13 cellular contexts compared by ENCODE assay signal in the genomic region with DNA sequence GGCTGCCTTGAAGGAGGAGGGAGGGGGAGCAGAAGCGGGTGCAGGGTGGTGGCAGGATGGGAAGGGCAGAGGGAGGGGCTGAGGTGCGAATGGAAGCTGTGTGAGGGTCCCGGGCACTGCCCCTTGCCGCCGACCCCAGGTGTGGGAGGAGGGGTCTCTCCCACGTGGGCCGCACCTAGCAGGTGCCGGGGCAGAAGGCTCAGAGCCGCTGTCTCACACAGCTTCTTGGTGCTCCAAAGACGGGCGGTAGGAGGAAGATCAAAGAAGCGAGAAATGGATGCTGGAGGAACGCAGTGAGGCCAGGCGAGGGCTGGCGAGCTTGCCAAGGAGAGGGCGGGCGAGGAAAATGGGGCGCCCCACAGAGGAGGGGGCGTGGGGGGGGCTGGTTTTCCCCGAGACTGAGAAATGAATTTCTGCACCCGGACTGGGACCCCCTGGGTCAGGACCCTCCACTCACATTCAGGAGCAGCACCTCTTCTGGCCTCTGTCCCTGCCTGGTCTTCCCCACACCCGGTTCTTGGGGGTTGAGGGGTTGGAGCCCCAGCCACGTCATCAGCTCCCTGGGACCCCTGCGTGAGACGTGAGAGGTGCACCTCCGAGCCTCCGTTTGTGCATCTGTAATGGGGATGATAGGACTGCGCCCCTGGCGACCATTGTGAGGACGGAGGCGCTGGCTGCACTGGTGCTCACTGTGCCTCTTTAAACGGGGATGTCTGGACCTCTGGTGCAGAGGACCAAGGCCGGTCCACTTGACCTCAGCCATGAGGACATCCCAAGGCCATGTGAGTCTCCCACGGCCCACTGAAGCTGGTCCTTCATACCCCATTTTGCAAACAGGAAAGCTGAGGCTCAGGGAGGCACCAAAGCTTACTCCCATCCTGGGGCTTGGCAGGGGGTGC. TPM values are rescaled to one million over a fixed set of nuclear protein-coding genes. Genes with fewer than 3 reads are reported as not detected.
DNase-seq lines count a peak whose midpoint lies in the region; ATAC-seq and TF ChIP-seq lines count a peak whose summit lies in the region.
"Had no signal": no experiment of that assay in that cellular context is flagged by ENCODE, and none has a peak within 500 bp of the region (broad histone marks: within the 10 kb centered on the region; RNA-seq: fewer than 3 reads in every experiment).

No MANE protein-coding gene starts in this region.

- peaks cover 53% of the 10 kb centered on the region for H3K4me1 Mint-ChIP-seq in activated CD8-positive, alpha-beta T cell treated with anti-CD3 and anti-CD28 coated beads for 36 hours (ENCODE audit: low read depth)
- peaks cover 53% of the 10 kb centered on the region for H3K4me1 Mint-ChIP-seq in activated CD8-positive, alpha-beta T cell treated with anti-CD3 and anti-CD28 coated beads, Interleukin-2, amount 10 ng/mL, durations not matched to agents 7 days and 5 days (ENCODE audit: low read depth)
- peaks cover 57% of the 10 kb centered on the region for H3K4me1 Mint-ChIP-seq in activated naive CD4-positive, alpha-beta T cell treated with anti-CD3 and anti-CD28 coated beads for 36 hours (ENCODE audit: low read depth)

- intact Hi-C loops in activated CD8-positive, alpha-beta T cell treated with anti-CD3 and anti-CD28 coated beads for 36 hours (cut with micrococcal nuclease): no loop called here
- intact Hi-C loops in right cardiac atrium (cut with DNase I): no loop called here
- intact Hi-C loops in activated naive CD4-positive, alpha-beta T cell treated with anti-CD3 and anti-CD28 coated beads for 36 hours (cut with micrococcal nuclease): loop anchor here (2.0 kb wide), 1 partner anchor 17 kb away; the partner anchor contains the start of gene LSP1

- H3K27ac Mint-ChIP-seq in activated CD8-positive, alpha-beta T cell treated with anti-CD3 and anti-CD28 coated beads for 36 hours: peak overlapping the region; percentile 11
- H3K27ac Mint-ChIP-seq in activated CD8-positive, alpha-beta T cell treated with anti-CD3 and anti-CD28 coated beads, Interleukin-2, amount 10 ng/mL, durations not matched to agents 7 days and 5 days: no peak overlapping the region
- H3K27ac Mint-ChIP-seq in activated naive CD4-positive, alpha-beta T cell treated with anti-CD3 and anti-CD28 coated beads for 36 hours: no peak overlapping the region

- no peaks in the 10 kb centered on the region for H3K36me3 ChIP-seq in thoracic aorta

- POLR2A ChIA-PET in activated CD8-positive, alpha-beta T cell treated with anti-CD3 and anti-CD28 coated beads for 36 hours (lab: Charles Lee): interaction anchor here (0.7 to 3.1 kb wide), 7 partner anchors 10 to 117 kb away, joined by 3 to 20 read pairs (median 3); partner anchors contain the start of gene LSP1
- POLR2A ChIA-PET in activated CD8-positive, alpha-beta T cell treated with anti-CD3 and anti-CD28 coated beads, Interleukin-2, amount 10 ng/mL, durations not matched to agents 7 days and 5 days (lab: Charles Lee): no interaction called here

- in situ Hi-C loops in SK-MEL-5 (cut with HindIII; ENCODE audit: low pct_unique_long_range_greater_than_20kb, low sequenced_read_pairs): no loop called here

- peaks cover 2% of the 10 kb centered on the region for H3K36me3 Mint-ChIP-seq in activated CD8-positive, alpha-beta T cell treated with anti-CD3 and anti-CD28 coated beads for 36 hours (ENCODE audit: low read depth)
- peaks cover 22% of the 10 kb centered on the region for H3K36me3 Mint-ChIP-seq in activated CD8-positive, alpha-beta T cell treated with anti-CD3 and anti-CD28 coated beads, Interleukin-2, amount 10 ng/mL, durations not matched to agents 7 days and 5 days (ENCODE audit: low read depth)
- no peaks in the 10 kb centered on the region for H3K36me3 Mint-ChIP-seq in activated naive CD4-positive, alpha-beta T cell treated with anti-CD3 and anti-CD28 coated beads for 36 hours (ENCODE audit: low read depth)

- H3K27ac ChIP-seq in right cardiac atrium (ENCODE audit: low read length) (no peak overlapping the region), thoracic aorta (peak overlapping the region; percentile 11 to 59), foreskin keratinocyte (no peak overlapping the region)

- CTCF ChIA-PET in activated CD8-positive, alpha-beta T cell treated with anti-CD3 and anti-CD28 coated beads for 36 hours (lab: Charles Lee): interaction anchor here (1.2 to 2.8 kb wide), 4 partner anchors 12 to 37 kb away, joined by 4 to 34 read pairs (median 7); partner anchors contain the start of gene LSP1
- CTCF ChIA-PET in activated CD8-positive, alpha-beta T cell treated with anti-CD3 and anti-CD28 coated beads, Interleukin-2, amount 10 ng/mL, durations not matched to agents 7 days and 5 days (lab: Charles Lee): interaction anchor here (1.0 to 1.7 kb wide), 3 partner anchors 13 to 247 kb away, joined by 3 to 8 read pairs (median 3); no protein-coding TSS in a partner anchor
- CTCF ChIA-PET in activated naive CD4-positive, alpha-beta T cell treated with anti-CD3 and anti-CD28 coated beads for 36 hours (lab: Charles Lee): interaction anchor here (0.6 to 2.9 kb wide), 2 partner anchors 12 to 16 kb away, joined by 3 to 9 read pairs; no protein-coding TSS in a partner anchor

- no peak overlapping the region for H3K4me3 Mint-ChIP-seq in activated CD8-positive, alpha-beta T cell treated with anti-CD3 and anti-CD28 coated beads for 36 hours
- H3K4me3 Mint-ChIP-seq in activated CD8-positive, alpha-beta T cell treated with anti-CD3 and anti-CD28 coated beads, Interleukin-2, amount 10 ng/mL, durations not matched to agents 7 days and 5 days: no peak overlapping the region
- H3K4me3 Mint-ChIP-seq in activated naive CD4-positive, alpha-beta T cell treated with anti-CD3 and anti-CD28 coated beads for 36 hours: no peak overlapping the region

- 59% methylated on average over 34 of the region's 34 CpGs for WGBS in right cardiac atrium

- H3K4me1 ChIP-seq in right cardiac atrium (ENCODE audit: control insufficient read depth, insufficient read depth, low read length): peaks cover under 1% of the 10 kb centered on the region
- peaks cover 48 to 69% of the 10 kb centered on the region in 2 donors for H3K4me1 ChIP-seq in thoracic aorta (ENCODE audit: control insufficient read depth in 1 of 2, low read depth in 2 of 2)
- no peaks in the 10 kb centered on the region for H3K4me1 ChIP-seq in foreskin keratinocyte

- H3K9me3 ChIP-seq in right cardiac atrium (ENCODE audit: control insufficient read depth, low read length) (no peaks in the 10 kb centered on the region), thoracic aorta (no peaks in the 10 kb centered on the region)

- H3K27me3 ChIP-seq in right cardiac atrium (ENCODE audit: control insufficient read depth, insufficient read depth): no peaks in the 10 kb centered on the region
- H3K27me3 ChIP-seq in thoracic aorta (replicated peaks; ENCODE audit: insufficient read depth): no peaks in the 10 kb centered on the region
- peaks cover 22% of the 10 kb centered on the region for H3K27me3 ChIP-seq in foreskin keratinocyte

- no peak for DNase-seq in activated CD8-positive, alpha-beta T cell treated with anti-CD3 and anti-CD28 coated beads for 36 hours
- no peak for DNase-seq in activated CD8-positive, alpha-beta T cell treated with anti-CD3 and anti-CD28 coated beads, Interleukin-2, amount 10 ng/mL, durations not matched to agents 7 days and 5 days
- peak; percentile 30 for DNase-seq in SK-MEL-5 (ENCODE audit: low read depth, low spot score)
- peak; percentile 45 to 78 (median 72) for DNase-seq in right cardiac atrium
- no peak for DNase-seq in thoracic aorta (ENCODE audit: low spot score)
- no peak for DNase-seq in foreskin keratinocyte
- no peak for DNase-seq in activated naive CD4-positive, alpha-beta T cell treated with anti-CD3 and anti-CD28 coated beads for 36 hours
- DNase-seq: activated CD4-positive, alpha-beta T cell treated with anti-CD3 and anti-CD28 coated beads for 36 hours; COR-L47; dermis blood vessel endothelial cell; kidney glomerular epithelial cell; NCI-H446 treated with DMSO at 0.1 percent for 48 hours had no signal

- H3K4me3 ChIP-seq in right cardiac atrium (ENCODE audit: low read length) (peak overlapping the region; percentile 8), thoracic aorta (peak overlapping the region; percentile 53)

- no peaks in the 10 kb centered on the region for H3K9me3 Mint-ChIP-seq in activated CD8-positive, alpha-beta T cell treated with anti-CD3 and anti-CD28 coated beads for 36 hours
- no peaks in the 10 kb centered on the region for H3K9me3 Mint-ChIP-seq in activated CD8-positive, alpha-beta T cell treated with anti-CD3 and anti-CD28 coated beads, Interleukin-2, amount 10 ng/mL, durations not matched to agents 7 days and 5 days (ENCODE audit: insufficient read depth)
- no peaks in the 10 kb centered on the region for H3K9me3 Mint-ChIP-seq in activated naive CD4-positive, alpha-beta T cell treated with anti-CD3 and anti-CD28 coated beads for 36 hours

- no peak for ATAC-seq in activated CD8-positive, alpha-beta T cell treated with anti-CD3 and anti-CD28 coated beads for 36 hours
- no peak for ATAC-seq in activated CD8-positive, alpha-beta T cell treated with anti-CD3 and anti-CD28 coated beads, Interleukin-2, amount 10 ng/mL, durations not matched to agents 7 days and 5 days
- ATAC-seq in right cardiac atrium (peak; percentile 30 to 35), thoracic aorta (ENCODE audit: insufficient number of reproducible peaks, low FRiP score, low read depth) (no peak), SK-N-SH treated with all-trans-retinoic acid at 6 μM for 48 hours (no peak), foreskin keratinocyte (no peak)

- no peaks in the 10 kb centered on the region for H3K27me3 Mint-ChIP-seq in activated CD8-positive, alpha-beta T cell treated with anti-CD3 and anti-CD28 coated beads for 36 hours
- no peaks in the 10 kb centered on the region for H3K27me3 Mint-ChIP-seq in activated CD8-positive, alpha-beta T cell treated with anti-CD3 and anti-CD28 coated beads, Interleukin-2, amount 10 ng/mL, durations not matched to agents 7 days and 5 days (ENCODE audit: low read depth)
- no peaks in the 10 kb centered on the region for H3K27me3 Mint-ChIP-seq in activated naive CD4-positive, alpha-beta T cell treated with anti-CD3 and anti-CD28 coated beads for 36 hours (ENCODE audit: low read depth)
- H3K27me3 Mint-ChIP-seq: activated CD4-positive, alpha-beta T cell treated with anti-CD3 and anti-CD28 coated beads for 36 hours had no signal

- no peak for TF ChIP-seq CTCF in activated CD8-positive, alpha-beta T cell treated with anti-CD3 and anti-CD28 coated beads for 36 hours (IDR thresholded peaks at IDR 0.05)
- TF ChIP-seq CTCF in thoracic aorta (IDR thresholded peaks at IDR 0.05): no peak
- no peak for TF ChIP-seq CTCF in foreskin keratinocyte (conservative IDR thresholded peaks at IDR 0.05)

RNA-seq across cellular contexts. Expression of gene LSP1, which starts 16.8 kb away (rescaled TPM):
- 100 to 1,000 TPM; 247 to 251 TPM for total RNA-seq in activated CD8-positive, alpha-beta T cell treated with anti-CD3 and anti-CD28 coated beads for 36 hours
- 100 to 1,000 TPM; 463 to 477 TPM for total RNA-seq in activated CD8-positive, alpha-beta T cell treated with anti-CD3 and anti-CD28 coated beads, Interleukin-2, amount 10 ng/mL, durations not matched to agents 7 days and 5 days
- total RNA-seq in SK-MEL-5 (2014; rRNA removed; shearing (Covaris generic)): not detected in 2 replicates
- polyA plus RNA-seq in SK-MEL-5 (2015; cell fraction: cytosol; rRNA removed): not detected in 2 replicates
- not detected in 2 replicates for polyA plus RNA-seq in SK-MEL-5 (2015; cell fraction: nucleus; rRNA removed)
- 10 to 100 TPM in 3 of 4 donors, 1 to 10 TPM in 1; 7.6 to 18.3 (median 14.8) TPM for total RNA-seq in right cardiac atrium
- 11.7 TPM for polyA plus RNA-seq in right cardiac atrium
- total RNA-seq in thoracic aorta: 10 to 100 TPM; 23.6 to 40.5 TPM
- 0.49 and 1.1 TPM in 2 replicates for total RNA-seq in foreskin keratinocyte
- polyA plus RNA-seq in foreskin keratinocyte: 1.3 and 1.7 TPM in 2 replicates
- total RNA-seq in activated naive CD4-positive, alpha-beta T cell treated with anti-CD3 and anti-CD28 coated beads for 36 hours: 10 to 100 TPM; 42.4 to 42.9 TPM
- total RNA-seq: dermis blood vessel endothelial cell had no signal

RNA-seq across cellular contexts. Expression of gene PRR33, which starts 22.0 kb away (rescaled TPM):
- total RNA-seq in activated CD8-positive, alpha-beta T cell treated with anti-CD3 and anti-CD28 coated beads for 36 hours: under 1 TPM; 0.16 to 0.20 TPM
- under 1 TPM in 1 of 2 experiments, not detected in 1; 0.08 TPM for total RNA-seq in activated CD8-positive, alpha-beta T cell treated with anti-CD3 and anti-CD28 coated beads, Interleukin-2, amount 10 ng/mL, durations not matched to agents 7 days and 5 days
- not detected in 2 replicates for total RNA-seq in SK-MEL-5 (2014; rRNA removed; shearing (Covaris generic))
- polyA plus RNA-seq in SK-MEL-5 (2015; cell fraction: cytosol; rRNA removed): not detected in 2 replicates
- polyA plus RNA-seq in SK-MEL-5 (2015; cell fraction: nucleus; rRNA removed): not detected in 2 replicates
- total RNA-seq in right cardiac atrium (under 1 TPM; 0.11 to 0.82 (median 0.24) TPM), thoracic aorta (under 1 TPM in 1 of 2 donors, not detected in 1; 0.41 TPM), foreskin keratinocyte (not detected in 2 replicates)
- polyA plus RNA-seq in right cardiac atrium (0.81 TPM), foreskin keratinocyte (not detected in 2 replicates)
- under 1 TPM; 0.07 to 0.12 TPM for total RNA-seq in activated naive CD4-positive, alpha-beta T cell treated with anti-CD3 and anti-CD28 coated beads for 36 hours
- total RNA-seq: dermis blood vessel endothelial cell had no signal

RNA-seq across cellular contexts. Expression of gene TNNI2, which starts 30.9 kb away (rescaled TPM):
- total RNA-seq in activated CD8-positive, alpha-beta T cell treated with anti-CD3 and anti-CD28 coated beads for 36 hours: under 1 TPM in 1 of 2 experiments, not detected in 1; 0.92 TPM
- under 1 TPM in 1 of 2 experiments, not detected in 1; 0.50 TPM for total RNA-seq in activated CD8-positive, alpha-beta T cell treated with anti-CD3 and anti-CD28 coated beads, Interleukin-2, amount 10 ng/mL, durations not matched to agents 7 days and 5 days
- not detected in 2 replicates for total RNA-seq in SK-MEL-5 (2014; rRNA removed; shearing (Covaris generic))
- not detected in 2 replicates for polyA plus RNA-seq in SK-MEL-5 (2015; cell fraction: cytosol; rRNA removed)
- not detected in 2 replicates for polyA plus RNA-seq in SK-MEL-5 (2015; cell fraction: nucleus; rRNA removed)
- total RNA-seq in right cardiac atrium (not detected), thoracic aorta (not detected), foreskin keratinocyte (5.6 and 8.6 TPM in 2 replicates)
- polyA plus RNA-seq in right cardiac atrium (not detected), foreskin keratinocyte (8.2 and 13.1 TPM in 2 replicates)
- total RNA-seq in activated naive CD4-positive, alpha-beta T cell treated with anti-CD3 and anti-CD28 coated beads for 36 hours: not detected
- total RNA-seq: activated CD4-positive, alpha-beta T cell treated with anti-CD3 and anti-CD28 coated beads for 36 hours; dermis blood vessel endothelial cell had no signal

RNA-seq across cellular contexts. Expression of gene SYT8, which starts 34.9 kb away (rescaled TPM):
- total RNA-seq in activated CD8-positive, alpha-beta T cell treated with anti-CD3 and anti-CD28 coated beads for 36 hours: not detected
- not detected for total RNA-seq in activated CD8-positive, alpha-beta T cell treated with anti-CD3 and anti-CD28 coated beads, Interleukin-2, amount 10 ng/mL, durations not matched to agents 7 days and 5 days
- total RNA-seq in SK-MEL-5 (2014; rRNA removed; shearing (Covaris generic)): not detected in 2 replicates
- not detected in 2 replicates for polyA plus RNA-seq in SK-MEL-5 (2015; cell fraction: cytosol; rRNA removed)
- polyA plus RNA-seq in SK-MEL-5 (2015; cell fraction: nucleus; rRNA removed): 0.31 TPM in 1 of 2 replicates, not detected in the other
- total RNA-seq in right cardiac atrium: not detected
- polyA plus RNA-seq in right cardiac atrium: not detected
- 1 to 10 TPM; 3.4 to 3.6 TPM for total RNA-seq in thoracic aorta
- total RNA-seq in foreskin keratinocyte: 18.1 and 21.1 TPM in 2 replicates
- polyA plus RNA-seq in foreskin keratinocyte: 28.4 and 29.4 TPM in 2 replicates
- not detected for total RNA-seq in activated naive CD4-positive, alpha-beta T cell treated with anti-CD3 and anti-CD28 coated beads for 36 hours
- total RNA-seq: activated CD4-positive, alpha-beta T cell treated with anti-CD3 and anti-CD28 coated beads for 36 hours; dermis blood vessel endothelial cell had no signal

RNA-seq across cellular contexts. Expression of gene TNNT3, which starts 49.8 kb away (rescaled TPM):
- total RNA-seq in activated CD8-positive, alpha-beta T cell treated with anti-CD3 and anti-CD28 coated beads for 36 hours: 1 to 10 TPM; 4.9 to 5.4 TPM
- total RNA-seq in activated CD8-positive, alpha-beta T cell treated with anti-CD3 and anti-CD28 coated beads, Interleukin-2, amount 10 ng/mL, durations not matched to agents 7 days and 5 days: 1 to 10 TPM; 2.6 to 2.8 TPM
- total RNA-seq in SK-MEL-5 (2014; rRNA removed; shearing (Covaris generic)): not detected in 2 replicates
- polyA plus RNA-seq in SK-MEL-5 (2015; cell fraction: cytosol; rRNA removed): not detected in 2 replicates
- not detected in 2 replicates for polyA plus RNA-seq in SK-MEL-5 (2015; cell fraction: nucleus; rRNA removed)
- total RNA-seq in right cardiac atrium (10 to 100 TPM in 3 of 4 donors, 1 to 10 TPM in 1; 9.0 to 58.7 (median 34.1) TPM), thoracic aorta (1 to 10 TPM; 8.3 to 9.7 TPM), foreskin keratinocyte (not detected in 2 replicates)
- polyA plus RNA-seq in right cardiac atrium (63.1 TPM), foreskin keratinocyte (not detected in 2 replicates)
- 1 to 10 TPM; 2.3 to 3.3 TPM for total RNA-seq in activated naive CD4-positive, alpha-beta T cell treated with anti-CD3 and anti-CD28 coated beads for 36 hours
- total RNA-seq: dermis blood vessel endothelial cell had no signal

Comparison
In these comparisons a context has a peak if more than half of its experiments do, and no peak if none do; other contexts are left out.
1. ATAC-seq: peak in right cardiac atrium (2 of 2); none in activated CD8-positive, alpha-beta T cell treated with anti-CD3 and anti-CD28 coated beads for 36 hours (single experiment), activated CD8-positive, alpha-beta T cell treated with anti-CD3 and anti-CD28 coated beads, Interleukin-2, amount 10 ng/mL, durations not matched to agents 7 days and 5 days (single experiment), thoracic aorta (single experiment), SK-N-SH treated with all-trans-retinoic acid at 6 μM for 48 hours (single experiment) and foreskin keratinocyte (single experiment).
2. DNase-seq: peak in SK-MEL-5 (single experiment) and right cardiac atrium (3 of 3); none in activated CD8-positive, alpha-beta T cell treated with anti-CD3 and anti-CD28 coated beads for 36 hours (single experiment), activated CD8-positive, alpha-beta T cell treated with anti-CD3 and anti-CD28 coated beads, Interleukin-2, amount 10 ng/mL, durations not matched to agents 7 days and 5 days (single experiment), thoracic aorta (single experiment), foreskin keratinocyte (0 of 2) and activated naive CD4-positive, alpha-beta T cell treated with anti-CD3 and anti-CD28 coated beads for 36 hours (single experiment).
3. H3K27ac ChIP-seq: peak in thoracic aorta (2 of 2); none in right cardiac atrium (single experiment) and foreskin keratinocyte (single experiment).